ENCODE assay signal across 33 cellular contexts in genomic region chr6:106808758-106809157, GRCh38.
"Had no signal": no experiment of that assay in that cellular context is flagged by ENCODE, and none has a peak within 500 bp of the region (broad histone marks: within the 10 kb centered on the region; RNA-seq: fewer than 3 reads in every experiment).

No MANE protein-coding gene starts in this region.

- H3K36me3 ChIP-seq: ascending aorta, cardiac muscle cell, colonic mucosa, MG63, SJSA1, WERI-Rb-1 had no signal

- H3K4me3 ChIP-seq: ascending aorta, cardiac muscle cell, colonic mucosa, MG63, SJSA1 had no signal

- H3K27me3 ChIP-seq: ascending aorta, cardiac muscle cell, colonic mucosa, MG63, SJSA1 had no signal

- H3K27ac ChIP-seq: ascending aorta, cardiac muscle cell, colonic mucosa, SJSA1, WERI-Rb-1 had no signal

- H3K27me3 Mint-ChIP-seq: T-helper 17 cell had no signal

- H3K4me1 ChIP-seq: ascending aorta, colonic mucosa had no signal

- H3K4me1 Mint-ChIP-seq: activated CD4-positive, alpha-beta T cell treated with anti-CD3 and anti-CD28 coated beads, Interleukin-2, amount 10 ng/mL, durations not matched to agents 24 days and 14 days; activated naive CD4-positive, alpha-beta T cell treated with anti-CD3 and anti-CD28 coated beads, Interleukin-2, amount 50 U/mL, for 24 hours; activated naive CD8-positive, alpha-beta T cell treated with anti-CD3 and anti-CD28 coated beads, Interleukin-2, amount 10 ng/mL, durations not matched to agents 7 days and 5 days; activated T-helper 17 cell treated with anti-CD3 and anti-CD28 coated beads, Interleukin-2, amount 50 U/mL, for 72 hours; central memory CD8-positive, alpha-beta T cell; T-cell; T-helper 17 cell had no signal

- H3K4me3 Mint-ChIP-seq: activated CD4-positive, alpha-beta T cell treated with anti-CD3 and anti-CD28 coated beads, Interleukin-2, amount 10 ng/mL, durations not matched to agents 24 days and 14 days; activated CD8-positive, alpha-beta T cell treated with anti-CD3 and anti-CD28 coated beads for 36 hours; activated naive CD4-positive, alpha-beta T cell treated with anti-CD3 and anti-CD28 coated beads, Interleukin-2, amount 50 U/mL, for 24 hours; activated naive CD8-positive, alpha-beta T cell treated with anti-CD3 and anti-CD28 coated beads, Interleukin-2, amount 10 ng/mL, durations not matched to agents 7 days and 5 days; activated T-cell treated with anti-CD3 and anti-CD28 coated beads, Interleukin-2, amount 50 U/mL, for 72 hours; activated T-helper 17 cell treated with anti-CD3 and anti-CD28 coated beads, Interleukin-2, amount 50 U/mL, for 72 hours; central memory CD8-positive, alpha-beta T cell; T-cell; T-helper 17 cell had no signal

- DNase-seq: activated CD4-positive, alpha-beta T cell treated with anti-CD3 and anti-CD28 coated beads, Interleukin-2, amount 10 ng/mL, durations not matched to agents 24 days and 14 days; activated CD4-positive, alpha-beta T cell treated with anti-CD3 and anti-CD28 coated beads, Interleukin-2, amount 50 U/mL, for 4 hours; activated CD8-positive, alpha-beta T cell treated with anti-CD3 and anti-CD28 coated beads for 36 hours; activated effector memory CD4-positive, alpha-beta T cell treated with anti-CD3 and anti-CD28 coated beads, Interleukin-2, amount 50 U/mL, for 16 hours; activated naive CD4-positive, alpha-beta T cell; activated naive CD8-positive, alpha-beta T cell treated with anti-CD3 and anti-CD28 coated beads, Interleukin-2, amount 10 ng/mL, durations not matched to agents 7 days and 5 days; activated T-cell treated with anti-CD3 and anti-CD28 coated beads, Interleukin-2, amount 50 U/mL, for 1 hour; activated T-cell treated with anti-CD3 and anti-CD28 coated beads, Interleukin-2, amount 50 U/mL, for 72 hours; amygdala; colonic mucosa; Kasumi-1; KBM-7; MG63; NCI-H1048; NCI-H1105 treated with DMSO at 0.1 percent for 48 hours; NCI-H1436; NCI-H1694 treated with DMSO at 0.1 percent for 48 hours; NCI-H2029; NCI-H345; NCI-H524 treated with DMSO at 0.1 percent for 48 hours; OCI-M1; Right ventricle myocardium superior; T-cell; T-helper 17 cell; T-helper 9 cell; WERI-Rb-1 had no signal

- H3K27ac Mint-ChIP-seq: activated CD4-positive, alpha-beta T cell treated with anti-CD3 and anti-CD28 coated beads, Interleukin-2, amount 10 ng/mL, durations not matched to agents 24 days and 14 days; activated CD8-positive, alpha-beta T cell treated with anti-CD3 and anti-CD28 coated beads for 36 hours; activated naive CD4-positive, alpha-beta T cell treated with anti-CD3 and anti-CD28 coated beads, Interleukin-2, amount 50 U/mL, for 24 hours; activated naive CD8-positive, alpha-beta T cell treated with anti-CD3 and anti-CD28 coated beads, Interleukin-2, amount 10 ng/mL, durations not matched to agents 7 days and 5 days; activated T-cell treated with anti-CD3 and anti-CD28 coated beads, Interleukin-2, amount 50 U/mL, for 72 hours; activated T-helper 17 cell treated with anti-CD3 and anti-CD28 coated beads, Interleukin-2, amount 50 U/mL, for 72 hours; T-cell; T-helper 17 cell had no signal

- ATAC-seq: activated CD8-positive, alpha-beta T cell treated with anti-CD3 and anti-CD28 coated beads for 36 hours; activated T-cell treated with anti-CD3 and anti-CD28 coated beads, Interleukin-2, amount 50 U/mL, for 72 hours; activated T-helper 17 cell treated with anti-CD3 and anti-CD28 coated beads, Interleukin-2, amount 50 U/mL, for 72 hours; SK-N-SH treated with all-trans-retinoic acid at 6 μM for 48 hours; T-cell; T-helper 17 cell had no signal
